21 cellular contexts compared by ENCODE assay signal in genomic region chr7:96121752-96122151, GRCh38.
"Had no signal": no experiment of that assay in that cellular context is flagged by ENCODE, and none has a peak within 500 bp of the region (broad histone marks: within the 10 kb centered on the region; RNA-seq: fewer than 3 reads in every experiment).

No MANE protein-coding gene starts in this region.

- H3K27ac Mint-ChIP-seq: activated B cell treated with CpG ODN at 0.5 μM for 24 hours; activated CD4-positive, alpha-beta memory T cell treated with anti-CD3 and anti-CD28 coated beads for 36 hours; activated CD4-positive, alpha-beta T cell treated with anti-CD3 and anti-CD28 coated beads for 36 hours; activated naive CD4-positive, alpha-beta T cell treated with anti-CD3 and anti-CD28 coated beads, Interleukin-2, amount 10 ng/mL, durations not matched to agents 7 days and 5 days; activated naive CD8-positive, alpha-beta T cell treated with anti-CD3 and anti-CD28 coated beads, Interleukin-2, amount 50 U/mL, for 24 hours; activated T-cell treated with anti-CD3 and anti-CD28 coated beads, Interleukin-2, amount 50 U/mL, for 72 hours; naive B cell; stimulated activated memory B cell treated with anti-CD40 and anti-IgM and Interleukin-4, amounts not matched to agents 10 μg/mL and 1 μg/mL and 100 μg/mL, for 72 hours had no signal

- ATAC-seq: activated CD4-positive, alpha-beta T cell treated with anti-CD3 and anti-CD28 coated beads for 36 hours; activated naive CD8-positive, alpha-beta T cell treated with anti-CD3 and anti-CD28 coated beads, Interleukin-2, amount 50 U/mL, for 24 hours; activated T-cell treated with anti-CD3 and anti-CD28 coated beads, Interleukin-2, amount 50 U/mL, for 72 hours; body of pancreas; gastroesophageal sphincter; left colon; right lobe of liver; stimulated activated memory B cell treated with anti-CD40 and anti-IgM and Interleukin-4, amounts not matched to agents 10 μg/mL and 1 μg/mL and 100 μg/mL, for 72 hours had no signal

- H3K9me3 Mint-ChIP-seq: activated B cell treated with CpG ODN at 0.5 μM for 24 hours; activated CD4-positive, alpha-beta memory T cell treated with anti-CD3 and anti-CD28 coated beads for 36 hours; activated naive CD4-positive, alpha-beta T cell treated with anti-CD3 and anti-CD28 coated beads, Interleukin-2, amount 10 ng/mL, durations not matched to agents 7 days and 5 days; activated naive CD8-positive, alpha-beta T cell treated with anti-CD3 and anti-CD28 coated beads, Interleukin-2, amount 50 U/mL, for 24 hours; activated T-cell treated with anti-CD3 and anti-CD28 coated beads, Interleukin-2, amount 50 U/mL, for 72 hours; naive B cell; stimulated activated memory B cell treated with anti-CD40 and anti-IgM and Interleukin-4, amounts not matched to agents 10 μg/mL and 1 μg/mL and 100 μg/mL, for 72 hours had no signal

- H3K4me3 Mint-ChIP-seq: activated B cell treated with CpG ODN at 0.5 μM for 24 hours; activated CD4-positive, alpha-beta memory T cell treated with anti-CD3 and anti-CD28 coated beads for 36 hours; activated CD4-positive, alpha-beta T cell treated with anti-CD3 and anti-CD28 coated beads for 36 hours; activated naive CD4-positive, alpha-beta T cell treated with anti-CD3 and anti-CD28 coated beads, Interleukin-2, amount 10 ng/mL, durations not matched to agents 7 days and 5 days; activated naive CD8-positive, alpha-beta T cell treated with anti-CD3 and anti-CD28 coated beads, Interleukin-2, amount 50 U/mL, for 24 hours; activated T-cell treated with anti-CD3 and anti-CD28 coated beads, Interleukin-2, amount 50 U/mL, for 72 hours; naive B cell; stimulated activated memory B cell treated with anti-CD40 and anti-IgM and Interleukin-4, amounts not matched to agents 10 μg/mL and 1 μg/mL and 100 μg/mL, for 72 hours had no signal

- H3K27me3 Mint-ChIP-seq: activated B cell treated with CpG ODN at 0.5 μM for 24 hours; activated CD4-positive, alpha-beta memory T cell treated with anti-CD3 and anti-CD28 coated beads for 36 hours; activated CD4-positive, alpha-beta T cell treated with anti-CD3 and anti-CD28 coated beads for 36 hours; activated naive CD4-positive, alpha-beta T cell treated with anti-CD3 and anti-CD28 coated beads, Interleukin-2, amount 10 ng/mL, durations not matched to agents 7 days and 5 days; activated naive CD8-positive, alpha-beta T cell treated with anti-CD3 and anti-CD28 coated beads, Interleukin-2, amount 50 U/mL, for 24 hours; naive B cell; stimulated activated memory B cell treated with anti-CD40 and anti-IgM and Interleukin-4, amounts not matched to agents 10 μg/mL and 1 μg/mL and 100 μg/mL, for 72 hours had no signal

- H3K4me1 Mint-ChIP-seq: activated B cell treated with CpG ODN at 0.5 μM for 24 hours; activated CD4-positive, alpha-beta T cell treated with anti-CD3 and anti-CD28 coated beads for 36 hours; activated naive CD4-positive, alpha-beta T cell treated with anti-CD3 and anti-CD28 coated beads, Interleukin-2, amount 10 ng/mL, durations not matched to agents 7 days and 5 days; activated naive CD8-positive, alpha-beta T cell treated with anti-CD3 and anti-CD28 coated beads, Interleukin-2, amount 50 U/mL, for 24 hours; naive B cell; stimulated activated memory B cell treated with anti-CD40 and anti-IgM and Interleukin-4, amounts not matched to agents 10 μg/mL and 1 μg/mL and 100 μg/mL, for 72 hours had no signal

- DNase-seq: activated B cell treated with CpG ODN at 0.5 μM for 24 hours; activated CD4-positive, alpha-beta memory T cell treated with anti-CD3 and anti-CD28 coated beads for 36 hours; activated CD4-positive, alpha-beta T cell treated with anti-CD3 and anti-CD28 coated beads for 36 hours; activated effector memory CD4-positive, alpha-beta T cell treated with anti-CD3 and anti-CD28 coated beads, Interleukin-2, amount 50 U/mL, for 16 hours; activated naive CD4-positive, alpha-beta T cell treated with anti-CD3 and anti-CD28 coated beads, Interleukin-2, amount 10 ng/mL, durations not matched to agents 7 days and 5 days; activated naive CD8-positive, alpha-beta T cell treated with anti-CD3 and anti-CD28 coated beads, Interleukin-2, amount 50 U/mL, for 24 hours; activated T-cell treated with anti-CD3 and anti-CD28 coated beads, Interleukin-2, amount 50 U/mL, for 72 hours; body of pancreas; cortex of kidney; head of caudate nucleus; hypothalamus; left colon; mesenchymal stem cell; naive B cell; occipital lobe; right lobe of liver; stimulated activated CD4-positive, alpha-beta T cell treated with anti-CD3 and anti-CD28 coated beads, Interleukin-15, amount 100 ng/mL, for 24 hours; stomach; T-helper 9 cell had no signal
